In the genomic region with DNA sequence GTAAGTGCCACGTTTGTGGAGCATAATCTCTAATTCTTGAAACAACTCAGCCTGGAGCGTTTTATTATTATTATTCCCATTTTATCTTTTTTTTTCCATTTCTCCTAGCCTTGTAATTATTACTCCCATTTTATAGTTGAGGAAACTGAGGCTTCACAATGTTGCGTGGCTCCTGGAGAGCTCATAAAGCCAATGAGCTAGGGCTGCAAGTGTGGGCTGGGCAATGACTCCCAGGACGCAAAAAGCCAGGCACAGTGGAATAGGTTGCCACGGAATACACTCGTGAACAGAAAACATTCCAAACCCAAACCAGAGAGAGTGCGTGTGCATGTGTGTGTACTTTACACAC, we compare ENCODE assay signal across 1 cellular context.
TF ChIP-seq lines count a peak whose summit lies in the region.

No MANE protein-coding gene starts in this region.

TF ChIP-seq in endothelial cell of umbilical vein, 7 proteins besides CTCF, POLR2A, EP300 and RAD21 (continued from another document):
- TF ChIP-seq, protein P1, sequence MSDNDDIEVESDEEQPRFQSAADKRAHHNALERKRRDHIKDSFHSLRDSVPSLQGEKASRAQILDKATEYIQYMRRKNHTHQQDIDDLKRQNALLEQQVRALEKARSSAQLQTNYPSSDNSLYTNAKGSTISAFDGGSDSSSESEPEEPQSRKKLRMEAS (IDR thresholded peaks at IDR 0.05; ENCODE audit: insufficient read depth, insufficient read length), result no peak
- no peak for TF ChIP-seq FOS (IDR thresholded peaks at IDR 0.05; ENCODE audit: borderline replicate concordance, insufficient read depth, low read length)
- no peak for TF ChIP-seq MYC (IDR thresholded peaks at IDR 0.05; ENCODE audit: low read depth, low read length)
- TF ChIP-seq EZH2 (IDR thresholded peaks at IDR 0.05; ENCODE audit: borderline replicate concordance, low read depth, low read length, severe bottlenecking), result no peak
- no peak for TF ChIP-seq POLR2AphosphoS5 (IDR thresholded peaks at IDR 0.05; ENCODE audit: insufficient read depth, low read depth, low read length)
- TF ChIP-seq GATA2 (IDR thresholded peaks at IDR 0.05; ENCODE audit: insufficient read depth, insufficient read length, low read depth, low read length), result no peak
TF ChIP-seq in endothelial cell of umbilical vein: peak in this region for 0.
